31 cellular contexts compared by ENCODE assay signal in genomic region chr5:149748471-149749094, GRCh38. TPM values are rescaled to one million over a fixed set of nuclear protein-coding genes. Genes with fewer than 3 reads are reported as not detected.
A peak's percentile ranks its signal among the peaks of the same experiment; 100 is the strongest.
DNase-seq lines count a peak whose midpoint lies in the region; ATAC-seq, FAIRE-seq and TF ChIP-seq lines count a peak whose summit lies in the region.
"Had no signal": no experiment of that assay in that cellular context is flagged by ENCODE, and none has a peak within 500 bp of the region (broad histone marks: within the 10 kb centered on the region; RNA-seq: fewer than 3 reads in every experiment).

No MANE protein-coding gene starts in this region.

- CTCF ChIA-PET in A549 (lab: Yijun Ruan, JAX) (interaction anchor here (1.1 to 1.5 kb wide), 3 partner anchors 14 to 81 kb away, joined by 3 to 5 read pairs (median 3); no protein-coding TSS in a partner anchor), WTC11 (lab: Charles Lee) (interaction anchor here (0.7 to 0.9 kb wide), 2 partner anchors 81 to 104 kb away, joined by 3 read pairs; no protein-coding TSS in a partner anchor)

- H3K4me3 Mint-ChIP-seq in WTC11, result no peak overlapping the region
- H3K4me3 Mint-ChIP-seq: activated CD4-positive, alpha-beta memory T cell treated with anti-CD3 and anti-CD28 coated beads for 36 hours; activated naive CD4-positive, alpha-beta T cell treated with anti-CD3 and anti-CD28 coated beads, Interleukin-2, amount 50 U/mL, for 24 hours had no signal

- H3K9me3 ChIP-seq in A549 (no peaks in the 10 kb centered on the region), psoas muscle (no peaks in the 10 kb centered on the region)
- H3K9me3 ChIP-seq: BLaER1 treated with 17β-estradiol and CSF1 and Interleukin-3, amounts not matched to agents 10 nM and 100 nM; SJSA1 had no signal

- H3K4me1 Mint-ChIP-seq in WTC11, result peaks cover 38% of the 10 kb centered on the region

- H3K4me1 ChIP-seq in A549, result peaks cover 29% of the 10 kb centered on the region; the same call in 2 of the 3 replicates
- H3K4me1 ChIP-seq in psoas muscle, result peaks cover 63% of the 10 kb centered on the region
- H3K4me1 ChIP-seq: SJSA1 had no signal

- H3K27me3 Mint-ChIP-seq in WTC11 (ENCODE audit: low read depth), result no peaks in the 10 kb centered on the region
- H3K27me3 Mint-ChIP-seq: activated CD4-positive, alpha-beta memory T cell treated with anti-CD3 and anti-CD28 coated beads for 36 hours; activated naive CD4-positive, alpha-beta T cell treated with anti-CD3 and anti-CD28 coated beads, Interleukin-2, amount 50 U/mL, for 24 hours; naive thymus-derived CD8-positive, alpha-beta T cell; type B pancreatic cell had no signal

- WGBS in A549 (ENCODE audit: missing lambda C conversion rate), result 88% methylated on average over 7 of the region's 7 CpGs
- 75 to 83% (median 76%) methylated on average over 7 of the region's 7 CpGs for WGBS in psoas muscle, 3 donors

- no peaks in the 10 kb centered on the region for H3K36me3 Mint-ChIP-seq in WTC11
- H3K36me3 Mint-ChIP-seq: activated CD4-positive, alpha-beta memory T cell treated with anti-CD3 and anti-CD28 coated beads for 36 hours; activated naive CD4-positive, alpha-beta T cell treated with anti-CD3 and anti-CD28 coated beads, Interleukin-2, amount 50 U/mL, for 24 hours; naive thymus-derived CD8-positive, alpha-beta T cell; type B pancreatic cell had no signal

- TF ChIP-seq RAD21 in A549 (conservative IDR thresholded peaks at IDR 0.05 in 1 of 2, IDR thresholded peaks at IDR 0.05 in 1 of 2), result no peak

- POLR2A ChIA-PET in A549 (lab: Yijun Ruan, JAX) (no interaction called here), WTC11 (lab: Charles Lee) (no interaction called here)

- H3K27ac ChIP-seq in A549 (peak overlapping the region in 1 of 2 experiments; percentile 49; a peak in 1 of 6 replicates), psoas muscle (peak overlapping the region; percentile 89)
- H3K27ac ChIP-seq: SJSA1 had no signal

- intact Hi-C loops in psoas muscle (cut with DNase I), result loop anchor here in 1 of 2 donors (5.0 kb wide), 1 partner anchor 49 kb away; no protein-coding TSS in a partner anchor

- ATAC-seq in A549, result peak; percentile 22 to 29; a peak in 4 of 6 replicates
- ATAC-seq in WTC11, result no peak
- ATAC-seq in psoas muscle, result no peak
- no peak for ATAC-seq in HG02981 (IDR thresholded peaks at IDR 0.05; ENCODE audit: unreplicated experiment)
- ATAC-seq: naive thymus-derived CD8-positive, alpha-beta T cell had no signal

- no peak for TF ChIP-seq EP300 in A549 (IDR thresholded peaks at IDR 0.05)

- no peaks in the 10 kb centered on the region for H3K36me3 ChIP-seq in psoas muscle (ENCODE audit: insufficient read depth in 1 of 2, low read depth in 1 of 2)
- H3K36me3 ChIP-seq: SJSA1 had no signal

- DNase-seq in A549 (ENCODE audit: low read depth in 1 of 2, low spot score in 1 of 2) (no peak), HCEC 1CT (peak; percentile 18), WTC11 (ENCODE audit: low spot score) (no peak), psoas muscle (no peak), foreskin melanocyte (no peak), kidney tubule cell (ENCODE audit: low spot score) (no peak), NAMALWA (ENCODE audit: low spot score) (no peak)
- DNase-seq: activated CD4-positive, alpha-beta memory T cell treated with anti-CD3 and anti-CD28 coated beads for 36 hours; activated CD4-positive, CD25-positive, alpha-beta regulatory T cell treated with anti-CD3 and anti-CD28 coated beads, Interleukin-2, amount 50 U/mL, for 72 hours; activated CD8-positive, alpha-beta memory T cell treated with anti-CD3 and anti-CD28 coated beads, Interleukin-2, amount 50 U/mL, for 4 hours; Calu3; dorsolateral prefrontal cortex; Karpas-422; midbrain; naive thymus-derived CD8-positive, alpha-beta T cell; NCI-H1694; NCI-H2171; NCI-H524; NK-92 treated with Interleukin-12 subunit alpha and Interleukin-12 subunit beta, amount 100 ng/mL, for 24 hours; nucleus accumbens; T-helper 1 cell had no signal

- H3K27ac Mint-ChIP-seq in WTC11, result peak overlapping the region; percentile 37; the same call in 1 of the 2 replicates
- H3K27ac Mint-ChIP-seq: activated CD4-positive, alpha-beta memory T cell treated with anti-CD3 and anti-CD28 coated beads for 36 hours; activated naive CD4-positive, alpha-beta T cell treated with anti-CD3 and anti-CD28 coated beads, Interleukin-2, amount 50 U/mL, for 24 hours had no signal

- no peak for FAIRE-seq in A549 (lab: Jason Lieb, UNC)
- FAIRE-seq: astrocyte, GM12878, islet of Langerhans, TTC549 had no signal

- no peaks in the 10 kb centered on the region for H3K9me3 Mint-ChIP-seq in WTC11
- H3K9me3 Mint-ChIP-seq: activated CD4-positive, alpha-beta memory T cell treated with anti-CD3 and anti-CD28 coated beads for 36 hours; activated naive CD4-positive, alpha-beta T cell treated with anti-CD3 and anti-CD28 coated beads, Interleukin-2, amount 50 U/mL, for 24 hours; naive thymus-derived CD8-positive, alpha-beta T cell; type B pancreatic cell had no signal

- no peak for TF ChIP-seq POLR2A in A549 (IDR thresholded peaks at IDR 0.05; ENCODE audit: low read length)

- H3K4me2 ChIP-seq in A549, result no peak overlapping the region; the same call in 2 of the 3 replicates

- no peak overlapping the region for H3K4me3 ChIP-seq in A549
- no peak overlapping the region for H3K4me3 ChIP-seq in psoas muscle
- H3K4me3 ChIP-seq: BLaER1 treated with 17β-estradiol and CSF1 and Interleukin-3, amounts not matched to agents 10 nM and 100 nM; dorsolateral prefrontal cortex; GM12878; SJSA1; skin epidermis had no signal

- no peaks in the 10 kb centered on the region for H3K27me3 ChIP-seq in psoas muscle (ENCODE audit: insufficient read depth in 3 of 3, low read length in 2 of 3)
- H3K27me3 ChIP-seq: BLaER1 treated with 17β-estradiol and CSF1 and Interleukin-3, amounts not matched to agents 10 nM and 100 nM; dorsolateral prefrontal cortex had no signal

- TF ChIP-seq CTCF in A549 (IDR thresholded peaks at IDR 0.05) (no peak), WTC11 (IDR thresholded peaks at IDR 0.05) (no peak), psoas muscle (IDR thresholded peaks at IDR 0.05) (no peak)

TF ChIP-seq in A549, 52 proteins besides CTCF, POLR2A, EP300 and RAD21 (continues in another document):
- TF ChIP-seq SMC3 (IDR thresholded peaks at IDR 0.05) (no peak), REST (IDR thresholded peaks at IDR 0.05) (no peak)

TF ChIP-seq in WTC11, 78 proteins besides CTCF, POLR2A, EP300 and RAD21:
- TF ChIP-seq E2F5 (CRISPR knock-in tag; IDR thresholded peaks at IDR 0.05) (no peak), MXD4 (CRISPR knock-in tag; IDR thresholded peaks at IDR 0.05; ENCODE audit: borderline replicate concordance) (no peak), CDX4 (CRISPR knock-in tag; IDR thresholded peaks at IDR 0.05; ENCODE audit: borderline replicate concordance) (no peak), FOXK1 (CRISPR knock-in tag; IDR thresholded peaks at IDR 0.05) (no peak)

RNA-seq across cellular contexts. Expression of gene PPARGC1B, which starts 18.5 kb away (rescaled TPM):
- 1.0 and 1.1 TPM in 2 replicates for polyA plus RNA-seq in A549 (2011; rRNA removed)
- polyA plus RNA-seq in A549 (2012; cell fraction: cytosol; rRNA removed), result 1.3 and 1.6 TPM in 2 replicates
- 3.8 and 4.1 TPM in 2 replicates for polyA plus RNA-seq in A549 (2012; cell fraction: nucleus; rRNA removed)
- 1.5 to 1.7 TPM (median 1.7 TPM) in 3 replicates for polyA plus RNA-seq in A549 (2017; fragmentation: RNase III; extraction: RNeasy Plus Mini Kit Qiagen cat#74134 plus additional on column Dnase treatment)
- polyA minus RNA-seq in A549 (2011; rRNA and poly(A)+ RNA removed), result 2.4 and 4.5 TPM in 2 replicates
- 10.9 to 15.8 TPM (median 11.0 TPM) in 3 replicates for total RNA-seq in WTC11 (2021)
- total RNA-seq in psoas muscle, result 1 to 10 TPM; 4.6 to 9.5 (median 6.8) TPM
- polyA plus RNA-seq in psoas muscle, result 1 to 10 TPM in 2 of 3 donors, under 1 TPM in 1; 0.93 to 3.1 (median 2.1) TPM

Comparison
In these comparisons a context has a peak if more than half of its experiments do, and no peak if none do; other contexts are left out.
1. ATAC-seq: peak in A549 (2 of 2); none in WTC11 (single experiment), psoas muscle (0 of 4) and HG02981 (single experiment).